In the genomic region with DNA sequence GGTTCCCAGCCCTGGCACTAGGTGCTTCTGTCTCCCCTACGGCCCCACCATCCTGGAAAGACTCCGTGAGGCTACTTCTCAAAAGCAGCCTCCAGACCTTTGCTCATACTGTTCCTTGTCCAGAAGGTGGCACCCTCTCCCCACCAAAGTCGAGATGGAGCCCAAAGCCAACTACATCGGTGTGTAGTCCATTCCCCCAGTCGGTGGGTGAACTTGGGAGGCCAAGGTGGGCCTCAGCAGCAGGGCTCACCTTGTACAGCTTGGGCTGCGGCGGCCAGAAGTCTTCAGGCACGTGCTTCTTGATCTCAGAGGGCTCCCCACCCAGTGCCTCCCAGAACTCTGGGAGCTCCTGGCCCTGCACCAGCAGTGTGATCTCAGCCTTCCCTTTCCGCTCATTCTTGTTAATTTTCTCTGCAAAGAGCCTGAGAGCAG, we compare ENCODE assay signal across 8 cellular contexts. TPM values are rescaled to one million over a fixed set of nuclear protein-coding genes. Genes with fewer than 3 reads are reported as not detected.
A peak's percentile ranks its signal among the peaks of the same experiment; 100 is the strongest.
DNase-seq lines count a peak whose midpoint lies in the region; ATAC-seq and TF ChIP-seq lines count a peak whose summit lies in the region.

No MANE protein-coding gene starts in this region.

- H3K4me2 ChIP-seq in DND-41 (ENCODE audit: insufficient read depth, low read length) (no peak overlapping the region), Loucy (ENCODE audit: low read depth, low read length, poor library complexity, severe bottlenecking) (no peak overlapping the region), SK-N-SH (no peak overlapping the region)

- WGBS in SK-N-SH (ENCODE audit: low lambda C conversion rate) = 50% methylated on average over 8 of the region's 9 CpGs
- 17% methylated on average over 9 of the region's 9 CpGs for WGBS in prostate gland

- no peak for TF ChIP-seq POLR2A in prostate gland (IDR thresholded peaks at IDR 0.05)

- peaks cover 5 to 6% of the 10 kb centered on the region in 2 donors for H3K36me3 Mint-ChIP-seq in activated naive CD4-positive, alpha-beta T cell treated with anti-CD3 and anti-CD28 coated beads, Interleukin-2, amount 50 U/mL, for 72 hours

- H3K9me2 ChIP-seq in Loucy (replicated peaks; ENCODE audit: low read depth, low read length) (no peaks in the 10 kb centered on the region), SK-N-SH (no peaks in the 10 kb centered on the region)

- CTCF ChIA-PET in SK-N-SH (lab: Yijun Ruan, JAX) = interaction anchor here (0.6 to 3.8 kb wide), 16 partner anchors 8 to 118 kb away, joined by 3 to 26 read pairs (median 4); partner anchors contain the start of genes FLII and LLGL1

- H3K9me3 ChIP-seq in DND-41 (ENCODE audit: insufficient read depth, low read length, severe bottlenecking) = no peaks in the 10 kb centered on the region
- no peaks in the 10 kb centered on the region for H3K9me3 ChIP-seq in Loucy (ENCODE audit: insufficient read depth, low read depth, low read length)
- H3K9me3 ChIP-seq in SK-N-SH = no peaks in the 10 kb centered on the region
- H3K9me3 ChIP-seq in prostate gland = no peaks in the 10 kb centered on the region

- peak; percentile 81 for TF ChIP-seq RAD21 in SK-N-SH (IDR thresholded peaks at IDR 0.05; ENCODE audit: low read length)

- TF ChIP-seq EP300 in SK-N-SH (IDR thresholded peaks at IDR 0.05; ENCODE audit: borderline replicate concordance in 1 of 2, low read depth in 1 of 2, low read length in 1 of 2) = no peak

- H3K9me3 Mint-ChIP-seq in activated naive CD4-positive, alpha-beta T cell treated with anti-CD3 and anti-CD28 coated beads, Interleukin-2, amount 50 U/mL, for 72 hours = no peaks in the 10 kb centered on the region

- H3F3A ChIP-seq in Loucy (ENCODE audit: low read depth) (no peaks in the 10 kb centered on the region), SK-N-SH (replicated peaks; ENCODE audit: insufficient read depth) (peaks cover 14% of the 10 kb centered on the region)

- H4K20me1 ChIP-seq in DND-41 (ENCODE audit: insufficient read depth, low read length) (peaks cover 10% of the 10 kb centered on the region), Loucy (ENCODE audit: insufficient read depth, low read length, poor library complexity, severe bottlenecking) (no peaks in the 10 kb centered on the region), SK-N-SH (ENCODE audit: insufficient read depth) (peaks cover 6% of the 10 kb centered on the region; the same call in 1 of the 2 replicates)

- intact Hi-C loops in prostate gland (cut with DNase I) = no loop called here

- H3K4me3 ChIP-seq in DND-41 (ENCODE audit: low read depth in 1 of 2, low read length in 2 of 2) (no peak overlapping the region), Loucy (ENCODE audit: low read length, poor library complexity, severe bottlenecking) (no peak overlapping the region), SK-N-SH (ENCODE audit: low read depth in 2 of 2, low read length in 1 of 2) (no peak overlapping the region; a peak in 1 of 4 replicates), prostate gland (no peak overlapping the region)

- no peaks in the 10 kb centered on the region for H3K27me3 ChIP-seq in DND-41 (ENCODE audit: insufficient read depth, low read length, poor library complexity)
- H3K27me3 ChIP-seq in Loucy (ENCODE audit: insufficient read depth, low read length, poor library complexity, severe bottlenecking) = no peaks in the 10 kb centered on the region
- H3K27me3 ChIP-seq in SK-N-SH (ENCODE audit: insufficient read depth) = no peaks in the 10 kb centered on the region
- H3K27me3 ChIP-seq in prostate gland (replicated peaks; ENCODE audit: insufficient read depth) = no peaks in the 10 kb centered on the region

- peak overlapping the region; percentile 35 to 75 for H3K27ac Mint-ChIP-seq in activated naive CD4-positive, alpha-beta T cell treated with anti-CD3 and anti-CD28 coated beads, Interleukin-2, amount 50 U/mL, for 72 hours

- peak; percentile 83 for ATAC-seq in DND-41 (ENCODE audit: insufficient read depth, low read depth)
- peak; percentile 70 to 74 for ATAC-seq in activated naive CD4-positive, alpha-beta T cell treated with anti-CD3 and anti-CD28 coated beads, Interleukin-2, amount 50 U/mL, for 72 hours
- ATAC-seq in HG03159 (IDR thresholded peaks at IDR 0.05; ENCODE audit: unreplicated experiment) = no peak
- no peak for ATAC-seq in HG02678 (IDR thresholded peaks at IDR 0.05; ENCODE audit: unreplicated experiment)

- no peak overlapping the region for H3K27ac ChIP-seq in DND-41 (ENCODE audit: low read length)
- no peak overlapping the region for H3K27ac ChIP-seq in SK-N-SH (ENCODE audit: low read depth in 2 of 2, low read length in 1 of 2)
- H3K27ac ChIP-seq in prostate gland = no peak overlapping the region

- TF ChIP-seq CTCF in DND-41 (IDR thresholded peaks at IDR 0.05; ENCODE audit: borderline replicate concordance, extremely low read depth, low read length, poor library complexity, severe bottlenecking) (peak; percentile 82), Loucy (conservative IDR thresholded peaks at IDR 0.05; ENCODE audit: low read length) (peak; percentile 76), SK-N-SH (IDR thresholded peaks at IDR 0.05) (peak; percentile 72), prostate gland (IDR thresholded peaks at IDR 0.05) (peak in 3 of 4 experiments; percentile 41 to 71 (median 70))

- H3K9ac ChIP-seq in DND-41 (ENCODE audit: low read depth, low read length) (no peak overlapping the region), Loucy (ENCODE audit: low read depth, low read length, poor library complexity, severe bottlenecking) (no peak overlapping the region), SK-N-SH (no peak overlapping the region)

- H3K79me2 ChIP-seq in DND-41 (ENCODE audit: insufficient read depth, low read length) (no peaks in the 10 kb centered on the region), Loucy (ENCODE audit: insufficient read depth, low read length) (no peaks in the 10 kb centered on the region), SK-N-SH (ENCODE audit: insufficient read depth) (no peaks in the 10 kb centered on the region)

- no peaks in the 10 kb centered on the region for H3K4me1 ChIP-seq in DND-41 (ENCODE audit: insufficient read depth, low read length)
- no peaks in the 10 kb centered on the region for H3K4me1 ChIP-seq in Loucy (ENCODE audit: insufficient read depth, low read length, poor library complexity, severe bottlenecking)
- no peaks in the 10 kb centered on the region for H3K4me1 ChIP-seq in SK-N-SH (ENCODE audit: control insufficient read depth in 1 of 2, insufficient read depth in 2 of 2, low read depth in 1 of 2, low read length in 1 of 2)
- H3K4me1 ChIP-seq in prostate gland (replicated peaks) = no peaks in the 10 kb centered on the region

- POLR2A ChIA-PET in SK-N-SH (lab: Yijun Ruan, JAX) = interaction anchor here (0.6 kb wide), 1 partner anchor 21 kb away, joined by 3 read pairs; no protein-coding TSS in a partner anchor

- peak; percentile 72 for DNase-seq in DND-41
- peak; percentile 90 for DNase-seq in SK-N-SH
- peak in 1 of 2 donors; percentile 72 for DNase-seq in activated naive CD4-positive, alpha-beta T cell treated with anti-CD3 and anti-CD28 coated beads, Interleukin-2, amount 50 U/mL, for 72 hours (ENCODE audit: low spot score in 2 of 2)
- DNase-seq in glomerular visceral epithelial cell (ENCODE audit: extremely low spot score) = peak; percentile 72
- DNase-seq in prostate gland (ENCODE audit: low spot score) = peak; percentile 65

- H2AFZ ChIP-seq in DND-41 (ENCODE audit: low read depth, low read length) (no peak overlapping the region), Loucy (ENCODE audit: low read length) (no peak overlapping the region), SK-N-SH (ENCODE audit: low read depth) (no peak overlapping the region)

- H3K36me3 ChIP-seq in DND-41 (ENCODE audit: insufficient read depth, low read length) (peaks cover 93% of the 10 kb centered on the region), Loucy (ENCODE audit: insufficient read depth, low read length) (peaks cover 66% of the 10 kb centered on the region; the same call in 1 of the 2 replicates), SK-N-SH (replicated peaks in 1 of 2; ENCODE audit: control insufficient read depth in 1 of 2, insufficient read depth in 2 of 2, low read length in 1 of 2) (peaks cover 26 to 78% of the 10 kb centered on the region in 2 experiments), prostate gland (peaks cover 8 to 10% of the 10 kb centered on the region in 2 donors)

TF ChIP-seq in SK-N-SH, 30 proteins besides CTCF, POLR2A, EP300 and RAD21:
- TF ChIP-seq EZH2phosphoT487 (IDR thresholded peaks at IDR 0.05; ENCODE audit: borderline replicate concordance, low read depth) (no peak), SMC3 (IDR thresholded peaks at IDR 0.05; ENCODE audit: low read depth, low read length) (peak; percentile 45)

RNA-seq across cellular contexts. Expression of gene FLII, which starts 10.2 kb away (rescaled TPM):
- polyA plus RNA-seq in SK-N-SH (2012; rRNA removed) = 244 and 254 TPM in 2 replicates
- 83.4 and 117 TPM in 2 replicates for polyA plus RNA-seq in SK-N-SH (2012; cell fraction: cytosol; rRNA removed)
- polyA plus RNA-seq in SK-N-SH (2012; cell fraction: nucleus; rRNA removed) = 1,164 and 1,190 TPM in 2 replicates
- 100 to 1,000 TPM; 267 to 273 TPM for total RNA-seq in activated naive CD4-positive, alpha-beta T cell treated with anti-CD3 and anti-CD28 coated beads, Interleukin-2, amount 50 U/mL, for 72 hours
- total RNA-seq in prostate gland = 100 to 1,000 TPM; 280 to 347 TPM

RNA-seq across cellular contexts. Expression of gene MIEF2, which starts 12.1 kb away (rescaled TPM):
- 12.7 and 16.8 TPM in 2 replicates for polyA plus RNA-seq in SK-N-SH (2012; rRNA removed)
- 4.5 and 8.3 TPM in 2 replicates for polyA plus RNA-seq in SK-N-SH (2012; cell fraction: cytosol; rRNA removed)
- polyA plus RNA-seq in SK-N-SH (2012; cell fraction: nucleus; rRNA removed) = 34.8 and 53.1 TPM in 2 replicates
- total RNA-seq in activated naive CD4-positive, alpha-beta T cell treated with anti-CD3 and anti-CD28 coated beads, Interleukin-2, amount 50 U/mL, for 72 hours = 10 to 100 TPM in 1 of 2 donors, 1 to 10 TPM in 1; 7.4 to 15.5 TPM
- 10 to 100 TPM; 22.3 to 28.7 TPM for total RNA-seq in prostate gland

RNA-seq across cellular contexts. Expression of gene LLGL1, which starts 22.9 kb away (rescaled TPM):
- polyA plus RNA-seq in SK-N-SH (2012; rRNA removed) = 29.5 and 31.4 TPM in 2 replicates
- 10.7 and 20.6 TPM in 2 replicates for polyA plus RNA-seq in SK-N-SH (2012; cell fraction: cytosol; rRNA removed)
- 45.7 and 48.1 TPM in 2 replicates for polyA plus RNA-seq in SK-N-SH (2012; cell fraction: nucleus; rRNA removed)
- 10 to 100 TPM; 14.5 to 15.0 TPM for total RNA-seq in activated naive CD4-positive, alpha-beta T cell treated with anti-CD3 and anti-CD28 coated beads, Interleukin-2, amount 50 U/mL, for 72 hours
- 10 to 100 TPM; 17.7 to 33.5 TPM for total RNA-seq in prostate gland

Comparison
In these comparisons a context has a peak if more than half of its experiments do, and no peak if none do; other contexts are left out.
1. ATAC-seq: peak in DND-41 (single experiment) and activated naive CD4-positive, alpha-beta T cell treated with anti-CD3 and anti-CD28 coated beads, Interleukin-2, amount 50 U/mL, for 72 hours (2 of 2); none in HG03159 (single experiment) and HG02678 (single experiment).
2. Peak in every context shown above with its lines, with median percentiles within 50 percentile points of each other: CTCF ChIP-seq.